8 cellular contexts compared by ENCODE assay signal in genomic region chr15:75646944-75647364, GRCh38. TPM values are rescaled to one million over a fixed set of nuclear protein-coding genes. Genes with fewer than 3 reads are reported as not detected.
DNase-seq lines count a peak whose midpoint lies in the region; ATAC-seq and TF ChIP-seq lines count a peak whose summit lies in the region.

No MANE protein-coding gene starts in this region.

- H3K4me1 ChIP-seq in esophagus squamous epithelium = peaks cover 43 to 55% (median 45%) of the 10 kb centered on the region in 3 donors

- peak; percentile 26 for ATAC-seq in T-helper 17 cell
- peak; percentile 41 for ATAC-seq in omental fat pad (ENCODE audit: low FRiP score)
- ATAC-seq in HG02970 (IDR thresholded peaks at IDR 0.05; ENCODE audit: low FRiP score, unreplicated experiment) = no peak
- ATAC-seq in GM21576 (IDR thresholded peaks at IDR 0.05; ENCODE audit: unreplicated experiment) = no peak
- no peak for ATAC-seq in HG03460 (IDR thresholded peaks at IDR 0.05; ENCODE audit: unreplicated experiment)

- peak overlapping the region; percentile 87 for H3K4me3 Mint-ChIP-seq in T-helper 17 cell

- intact Hi-C loops in esophagus squamous epithelium (cut with DNase I) = no loop called here

- H3K27ac Mint-ChIP-seq in T-helper 17 cell = peak overlapping the region; percentile 59

- peaks cover 34% of the 10 kb centered on the region for H3K4me1 Mint-ChIP-seq in T-helper 17 cell

- H3K27me3 Mint-ChIP-seq in T-helper 17 cell = no peaks in the 10 kb centered on the region

- H3K36me3 ChIP-seq in esophagus squamous epithelium = peaks cover 0 to 21% (median 0%) of the 10 kb centered on the region in 3 donors

- no peak for TF ChIP-seq POLR2A in esophagus squamous epithelium (IDR thresholded peaks at IDR 0.05)

- peak; percentile 24 for DNase-seq in activated CD4-positive, alpha-beta T cell treated with anti-CD3 and anti-CD28 coated beads for 48 hours
- DNase-seq in activated CD4-positive, alpha-beta T cell treated with anti-CD3 and anti-CD28 coated beads, Interleukin-2, amount 50 U/mL, for 1 hour = no peak
- DNase-seq in T-helper 17 cell (no peak), esophagus squamous epithelium (lab: John Stamatoyannopoulos, UW) (no peak), omental fat pad (ENCODE audit: low spot score) (no peak)

- no peaks in the 10 kb centered on the region for H3K36me3 Mint-ChIP-seq in T-helper 17 cell (ENCODE audit: low read depth)

- WGBS in esophagus squamous epithelium, 2 donors = 4 to 11% methylated on average over 6 to 8 of the region's 26 CpGs

- TF ChIP-seq CTCF in esophagus squamous epithelium (IDR thresholded peaks at IDR 0.05) (no peak), omental fat pad (IDR thresholded peaks at IDR 0.05) (no peak)

- peak overlapping the region; percentile 51 to 97 (median 84) for H3K4me3 ChIP-seq in esophagus squamous epithelium

- H3K27me3 ChIP-seq in esophagus squamous epithelium = no peaks in the 10 kb centered on the region

- H3K27ac ChIP-seq in esophagus squamous epithelium = peak overlapping the region; percentile 94 to 99 (median 97)

- H3K9me3 ChIP-seq in T-helper 17 cell (ENCODE audit: control insufficient read depth, low read length, poor library complexity, severe bottlenecking) = no peaks in the 10 kb centered on the region
- H3K9me3 ChIP-seq in esophagus squamous epithelium = no peaks in the 10 kb centered on the region

RNA-seq across cellular contexts. Expression of gene SNX33, which starts 0.8 kb away (rescaled TPM):
- total RNA-seq in T-helper 17 cell (1 to 10 TPM; 1.7 to 1.8 TPM), esophagus squamous epithelium (10 to 100 TPM; 20.3 to 36.4 (median 25.9) TPM), omental fat pad (10 to 100 TPM; 19.9 to 43.8 (median 32.5) TPM)

RNA-seq across cellular contexts. Expression of gene IMP3, which starts 6.9 kb away (rescaled TPM):
- 10 to 100 TPM; 30.1 to 35.5 TPM for total RNA-seq in T-helper 17 cell
- total RNA-seq in esophagus squamous epithelium = 100 to 1,000 TPM; 129 to 173 (median 140) TPM
- 100 to 1,000 TPM; 162 to 194 (median 170) TPM for total RNA-seq in omental fat pad

RNA-seq across cellular contexts. Expression of gene SNUPN, which starts 21.4 kb away (rescaled TPM):
- total RNA-seq in T-helper 17 cell (10 to 100 TPM; 14.5 to 15.0 TPM), esophagus squamous epithelium (10 to 100 TPM in 3 of 4 donors, 1 to 10 TPM in 1; 8.7 to 19.1 (median 13.5) TPM), omental fat pad (10 to 100 TPM; 17.6 to 23.2 (median 18.7) TPM)

Comparison
In these comparisons a context has a peak if more than half of its experiments do, and no peak if none do; other contexts are left out.
1. ATAC-seq: peak in T-helper 17 cell (single experiment) and omental fat pad (single experiment); none in HG02970 (single experiment), GM21576 (single experiment) and HG03460 (single experiment).
2. RNA of gene SNX33, which starts 0.8 kb away (total RNA-seq): 19.9 to 43.8 TPM in omental fat pad and 20.3 to 36.4 TPM in esophagus squamous epithelium; 1.7 to 1.8 TPM in T-helper 17 cell; every median in the first group is over 4 times any median in the second.